9 cellular contexts compared by ENCODE assay signal in genomic region chr10:22693371-22693784, GRCh38. TPM values are rescaled to one million over a fixed set of nuclear protein-coding genes. Genes with fewer than 3 reads are reported as not detected.
DNase-seq lines count a peak whose midpoint lies in the region; ATAC-seq and FAIRE-seq lines count a peak whose summit lies in the region.
"Had no signal": no experiment of that assay in that cellular context is flagged by ENCODE, and none has a peak within 500 bp of the region (broad histone marks: within the 10 kb centered on the region; RNA-seq: fewer than 3 reads in every experiment).

No MANE protein-coding gene starts in this region.

- intact Hi-C loops in activated CD4-positive, alpha-beta memory T cell treated with anti-CD3 and anti-CD28 coated beads for 36 hours (cut with micrococcal nuclease): loop anchor here (1.0 kb wide), 5 partner anchors 10 to 63 kb away; no protein-coding TSS in a partner anchor

- no peaks in the 10 kb centered on the region for H3K9me3 Mint-ChIP-seq in activated CD4-positive, alpha-beta memory T cell treated with anti-CD3 and anti-CD28 coated beads for 36 hours
- H3K9me3 Mint-ChIP-seq: type B pancreatic cell had no signal

- H3K4me1 Mint-ChIP-seq in activated CD4-positive, alpha-beta memory T cell treated with anti-CD3 and anti-CD28 coated beads for 36 hours (ENCODE audit: low read depth): peaks cover 93% of the 10 kb centered on the region

- H3K27ac Mint-ChIP-seq in activated CD4-positive, alpha-beta memory T cell treated with anti-CD3 and anti-CD28 coated beads for 36 hours: peak overlapping the region; percentile 95
- H3K27ac Mint-ChIP-seq: type B pancreatic cell had no signal

- CTCF ChIA-PET in activated CD4-positive, alpha-beta memory T cell treated with anti-CD3 and anti-CD28 coated beads for 36 hours (lab: Charles Lee): interaction anchor here (0.8 to 1.6 kb wide), 4 partner anchors 19 to 63 kb away, joined by 3 to 7 read pairs (median 4); no protein-coding TSS in a partner anchor

- H3K36me3 Mint-ChIP-seq in activated CD4-positive, alpha-beta memory T cell treated with anti-CD3 and anti-CD28 coated beads for 36 hours: peaks cover 7% of the 10 kb centered on the region

- ATAC-seq in HG02571 (IDR thresholded peaks at IDR 0.05; ENCODE audit: unreplicated experiment): peak; percentile 50

- no peaks in the 10 kb centered on the region for H3K27me3 Mint-ChIP-seq in activated CD4-positive, alpha-beta memory T cell treated with anti-CD3 and anti-CD28 coated beads for 36 hours
- H3K27me3 Mint-ChIP-seq: type B pancreatic cell had no signal

- POLR2A ChIA-PET in activated CD4-positive, alpha-beta memory T cell treated with anti-CD3 and anti-CD28 coated beads for 36 hours (lab: Charles Lee): interaction anchor here (0.7 to 3.1 kb wide), 8 partner anchors 10 to 82 kb away, joined by 3 to 30 read pairs (median 4); no protein-coding TSS in a partner anchor

- no peak for DNase-seq in GM18507 (ENCODE audit: extremely low spot score, insufficient read length, low read depth)
- DNase-seq in activated CD4-positive, alpha-beta memory T cell treated with anti-CD3 and anti-CD28 coated beads for 36 hours: peak; percentile 62
- DNase-seq in myocyte (ENCODE audit: low read depth): peak; percentile 67
- no peak for DNase-seq in nucleus accumbens (lab: John Stamatoyannopoulos, UW)
- DNase-seq in NCI-H2029 treated with DMSO at 0.1 percent for 48 hours (lab: John Stamatoyannopoulos, UW): no peak
- no peak for DNase-seq in NCI-H1092 (lab: John Stamatoyannopoulos, UW)
- DNase-seq: effector CD8-positive, alpha-beta T cell had no signal

- H3K4me3 Mint-ChIP-seq in activated CD4-positive, alpha-beta memory T cell treated with anti-CD3 and anti-CD28 coated beads for 36 hours: peak overlapping the region; percentile 55
- H3K4me3 Mint-ChIP-seq: type B pancreatic cell had no signal

- peak; percentile 81 for FAIRE-seq in GM18507 (lab: Jason Lieb, UNC)

RNA-seq across cellular contexts. Expression of gene PIP4K2A, which starts 21.0 kb away (rescaled TPM):
- total RNA-seq in activated CD4-positive, alpha-beta memory T cell treated with anti-CD3 and anti-CD28 coated beads for 36 hours: 100 to 1,000 TPM; 107 to 108 TPM
- total RNA-seq in myocyte: 12.5 and 22.5 TPM in 2 replicates
- polyA plus RNA-seq in myocyte (2012): 18.3 TPM

Comparison
In these comparisons a context has a peak if more than half of its experiments do, and no peak if none do; other contexts are left out.
1. DNase-seq: peak in activated CD4-positive, alpha-beta memory T cell treated with anti-CD3 and anti-CD28 coated beads for 36 hours (single experiment) and myocyte (single experiment); none in GM18507 (single experiment), nucleus accumbens (0 of 56), NCI-H2029 treated with DMSO at 0.1 percent for 48 hours (single experiment) and NCI-H1092 (single experiment).